In genomic region chr10:110843796-110844616, GRCh38 we compare ENCODE assay signal across 1 cellular context.
TF ChIP-seq lines count a peak whose summit lies in the region.

No MANE protein-coding gene starts in this region.

TF ChIP-seq in HepG2, 621 proteins besides CTCF, POLR2A, EP300 and RAD21 (continued from another document and continues in another):
- TF ChIP-seq, protein P1, sequence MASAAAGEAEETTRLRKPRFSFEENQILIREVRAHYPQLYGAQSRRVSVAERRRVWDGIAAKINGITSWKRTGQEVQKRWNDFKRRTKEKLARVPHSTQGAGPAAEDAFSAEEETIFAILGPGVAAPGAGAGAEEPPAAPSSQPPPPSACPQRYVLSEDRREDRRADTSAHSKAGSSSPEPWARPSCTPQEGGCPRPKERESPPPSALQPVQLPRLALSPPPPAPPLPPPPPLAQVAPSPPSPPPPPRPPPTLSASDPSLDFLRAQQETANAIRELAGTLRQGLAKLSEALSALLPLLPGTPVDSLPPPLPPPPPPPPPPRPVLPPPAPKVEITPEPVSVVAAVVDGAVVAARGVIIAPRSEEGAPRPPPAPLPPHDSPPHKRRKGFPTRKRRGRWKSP (CRISPR knock-in tag; IDR thresholded peaks at IDR 0.05), result no peak
- TF ChIP-seq ZNF331 (CRISPR knock-in tag; IDR thresholded peaks at IDR 0.05) (peak; percentile 67; the same call in 1 of the 2 replicates), BORCS8-MEF2B (CRISPR knock-in tag; IDR thresholded peaks at IDR 0.05) (no peak), TARDBP (CRISPR knock-in tag; IDR thresholded peaks at IDR 0.05) (no peak), ZNF768 (CRISPR knock-in tag; IDR thresholded peaks at IDR 0.05) (no peak), ZC3H13 (CRISPR knock-in tag; IDR thresholded peaks at IDR 0.05) (no peak), FIP1L1 (IDR thresholded peaks at IDR 0.05; ENCODE audit: borderline replicate concordance, insufficient read depth, low read depth, low read length) (no peak), SP2 (CRISPR knock-in tag; IDR thresholded peaks at IDR 0.05) (no peak), RELA (CRISPR knock-in tag; IDR thresholded peaks at IDR 0.05) (no peak), PBX2 (CRISPR knock-in tag; IDR thresholded peaks at IDR 0.05) (peak; percentile 82), HMGXB4 (CRISPR knock-in tag; IDR thresholded peaks at IDR 0.05; ENCODE audit: borderline replicate concordance in 1 of 2, low read depth in 1 of 2) (peak in 1 of 2 experiments; percentile 27; a peak in 1 of 4 replicates), PAF1 (CRISPR knock-in tag; IDR thresholded peaks at IDR 0.05) (no peak), NFKBIZ (CRISPR knock-in tag; IDR thresholded peaks at IDR 0.05) (no peak), ZNF782 (CRISPR knock-in tag; IDR thresholded peaks at IDR 0.05; ENCODE audit: borderline replicate concordance) (no peak), ZNF709 (CRISPR knock-in tag; IDR thresholded peaks at IDR 0.05) (no peak), CEBPG (CRISPR knock-in tag; IDR thresholded peaks at IDR 0.05) (0 out of 2 replicates have a peak, but pooled peaks have one; percentile 3), ZXDC (CRISPR knock-in tag; IDR thresholded peaks at IDR 0.05) (no peak), FOXO1 (CRISPR knock-in tag; IDR thresholded peaks at IDR 0.05) (peak; percentile 75; the same call in 1 of the 2 replicates), ZNF292 (CRISPR knock-in tag; IDR thresholded peaks at IDR 0.05; ENCODE audit: borderline replicate concordance, low read depth) (peak; percentile 57; the same call in 1 of the 2 replicates), KLF6 (CRISPR knock-in tag; IDR thresholded peaks at IDR 0.05) (no peak), HNF4A (CRISPR knock-in tag; IDR thresholded peaks at IDR 0.05) (peak; percentile 47), ZNF160 (CRISPR knock-in tag; IDR thresholded peaks at IDR 0.05) (no peak), ZFP37 (CRISPR knock-in tag; IDR thresholded peaks at IDR 0.05; ENCODE audit: borderline replicate concordance) (no peak), NCOA5 (CRISPR knock-in tag; IDR thresholded peaks at IDR 0.05) (no peak), ARNTL (CRISPR knock-in tag; IDR thresholded peaks at IDR 0.05) (no peak), ATF2 (CRISPR knock-in tag; IDR thresholded peaks at IDR 0.05) (peak; percentile 53; the same call in 1 of the 2 replicates), EZH2 (conservative IDR thresholded peaks at IDR 0.05; ENCODE audit: low read depth, low read length) (no peak), XRCC5 (optimal IDR thresholded peaks at IDR 0.05; ENCODE audit: low read length) (no peak), RBFOX2 (IDR thresholded peaks at IDR 0.05; ENCODE audit: low read depth, low read length) (no peak), THYN1 (CRISPR knock-in tag; IDR thresholded peaks at IDR 0.05; ENCODE audit: borderline replicate concordance, low read depth) (no peak), ZNF333 (CRISPR knock-in tag; IDR thresholded peaks at IDR 0.05; ENCODE audit: borderline replicate concordance) (no peak), TAF1 (CRISPR knock-in tag; IDR thresholded peaks at IDR 0.05) (0 out of 2 replicates have a peak, but pooled peaks have one; percentile 6), ZBTB20 (CRISPR knock-in tag; IDR thresholded peaks at IDR 0.05; ENCODE audit: borderline replicate concordance, low read depth) (peak; percentile 66; the same call in 1 of the 2 replicates), ETV6 (CRISPR knock-in tag; conservative IDR thresholded peaks at IDR 0.05) (no peak), ZSCAN9 (CRISPR knock-in tag; IDR thresholded peaks at IDR 0.05; ENCODE audit: borderline replicate concordance) (0 out of 2 replicates have a peak, but pooled peaks have one; percentile 56), HDAC1 (CRISPR knock-in tag; IDR thresholded peaks at IDR 0.05) (peak; percentile 54; the same call in 1 of the 2 replicates), TBP (CRISPR knock-in tag; IDR thresholded peaks at IDR 0.05) (no peak), RBM39 (IDR thresholded peaks at IDR 0.05; ENCODE audit: low read depth, low read length, poor library complexity, severe bottlenecking) (no peak), ZNF382 (CRISPR knock-in tag; IDR thresholded peaks at IDR 0.05; ENCODE audit: borderline replicate concordance) (no peak), ELF3 (CRISPR knock-in tag; IDR thresholded peaks at IDR 0.05) (0 out of 2 replicates have a peak, but pooled peaks have one; percentile 38), KDM4B (CRISPR knock-in tag; IDR thresholded peaks at IDR 0.05) (no peak), TBL1XR1 (IDR thresholded peaks at IDR 0.05; ENCODE audit: borderline replicate concordance, low read length, partially characterized antibody) (no peak), TFDP1 (CRISPR knock-in tag; IDR thresholded peaks at IDR 0.05; ENCODE audit: borderline replicate concordance) (no peak), RFXANK (CRISPR knock-in tag; IDR thresholded peaks at IDR 0.05) (no peak), AHR (CRISPR knock-in tag; IDR thresholded peaks at IDR 0.05) (no peak), SMAD1 (CRISPR knock-in tag; IDR thresholded peaks at IDR 0.05; ENCODE audit: borderline replicate concordance, low read depth) (no peak), ZNF747 (CRISPR knock-in tag; IDR thresholded peaks at IDR 0.05; ENCODE audit: borderline replicate concordance) (no peak), ZNF792 (CRISPR knock-in tag; IDR thresholded peaks at IDR 0.05) (peak; percentile 49; the same call in 1 of the 2 replicates)
- TF ChIP-seq, protein P2, sequence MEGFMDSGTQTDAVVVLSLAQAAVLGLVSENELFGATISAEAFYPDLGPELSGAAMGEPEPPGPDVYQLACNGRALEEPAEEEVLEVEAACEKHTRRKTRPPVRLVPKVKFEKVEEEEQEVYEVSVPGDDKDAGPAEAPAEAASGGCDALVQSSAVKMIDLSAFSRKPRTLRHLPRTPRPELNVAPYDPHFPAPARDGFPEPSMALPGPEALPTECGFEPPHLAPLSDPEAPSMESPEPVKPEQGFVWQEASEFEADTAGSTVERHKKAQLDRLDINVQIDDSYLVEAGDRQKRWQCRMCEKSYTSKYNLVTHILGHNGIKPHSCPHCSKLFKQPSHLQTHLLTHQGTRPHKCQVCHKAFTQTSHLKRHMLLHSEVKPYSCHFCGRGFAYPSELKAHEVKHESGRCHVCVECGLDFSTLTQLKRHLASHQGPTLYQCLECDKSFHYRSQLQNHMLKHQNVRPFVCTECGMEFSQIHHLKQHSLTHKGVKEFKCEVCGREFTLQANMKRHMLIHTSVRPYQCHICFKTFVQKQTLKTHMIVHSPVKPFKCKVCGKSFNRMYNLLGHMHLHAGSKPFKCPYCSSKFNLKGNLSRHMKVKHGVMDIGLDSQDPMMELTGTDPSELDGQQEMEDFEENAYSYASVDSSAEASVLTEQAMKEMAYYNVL (CRISPR knock-in tag; IDR thresholded peaks at IDR 0.05; ENCODE audit: borderline replicate concordance), result peak; percentile 55; the same call in 1 of the 2 replicates
- TF ChIP-seq, protein P3, sequence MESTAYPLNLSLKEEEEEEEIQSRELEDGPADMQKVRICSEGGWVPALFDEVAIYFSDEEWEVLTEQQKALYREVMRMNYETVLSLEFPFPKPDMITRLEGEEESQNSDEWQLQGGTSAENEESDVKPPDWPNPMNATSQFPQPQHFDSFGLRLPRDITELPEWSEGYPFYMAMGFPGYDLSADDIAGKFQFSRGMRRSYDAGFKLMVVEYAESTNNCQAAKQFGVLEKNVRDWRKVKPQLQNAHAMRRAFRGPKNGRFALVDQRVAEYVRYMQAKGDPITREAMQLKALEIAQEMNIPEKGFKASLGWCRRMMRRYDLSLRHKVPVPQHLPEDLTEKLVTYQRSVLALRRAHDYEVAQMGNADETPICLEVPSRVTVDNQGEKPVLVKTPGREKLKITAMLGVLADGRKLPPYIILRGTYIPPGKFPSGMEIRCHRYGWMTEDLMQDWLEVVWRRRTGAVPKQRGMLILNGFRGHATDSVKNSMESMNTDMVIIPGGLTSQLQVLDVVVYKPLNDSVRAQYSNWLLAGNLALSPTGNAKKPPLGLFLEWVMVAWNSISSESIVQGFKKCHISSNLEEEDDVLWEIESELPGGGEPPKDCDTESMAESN (CRISPR knock-in tag; conservative IDR thresholded peaks at IDR 0.05), result no peak
- TF ChIP-seq, protein P4, sequence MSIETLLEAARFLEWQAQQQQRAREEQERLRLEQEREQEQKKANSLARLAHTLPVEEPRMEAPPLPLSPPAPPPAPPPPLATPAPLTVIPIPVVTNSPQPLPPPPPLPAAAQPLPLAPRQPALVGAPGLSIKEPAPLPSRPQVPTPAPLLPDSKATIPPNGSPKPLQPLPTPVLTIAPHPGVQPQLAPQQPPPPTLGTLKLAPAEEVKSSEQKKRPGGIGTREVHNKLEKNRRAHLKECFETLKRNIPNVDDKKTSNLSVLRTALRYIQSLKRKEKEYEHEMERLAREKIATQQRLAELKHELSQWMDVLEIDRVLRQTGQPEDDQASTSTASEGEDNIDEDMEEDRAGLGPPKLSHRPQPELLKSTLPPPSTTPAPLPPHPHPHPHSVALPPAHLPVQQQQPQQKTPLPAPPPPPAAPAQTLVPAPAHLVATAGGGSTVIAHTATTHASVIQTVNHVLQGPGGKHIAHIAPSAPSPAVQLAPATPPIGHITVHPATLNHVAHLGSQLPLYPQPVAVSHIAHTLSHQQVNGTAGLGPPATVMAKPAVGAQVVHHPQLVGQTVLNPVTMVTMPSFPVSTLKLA (IDR thresholded peaks at IDR 0.05), result no peak
- TF ChIP-seq, protein P5, sequence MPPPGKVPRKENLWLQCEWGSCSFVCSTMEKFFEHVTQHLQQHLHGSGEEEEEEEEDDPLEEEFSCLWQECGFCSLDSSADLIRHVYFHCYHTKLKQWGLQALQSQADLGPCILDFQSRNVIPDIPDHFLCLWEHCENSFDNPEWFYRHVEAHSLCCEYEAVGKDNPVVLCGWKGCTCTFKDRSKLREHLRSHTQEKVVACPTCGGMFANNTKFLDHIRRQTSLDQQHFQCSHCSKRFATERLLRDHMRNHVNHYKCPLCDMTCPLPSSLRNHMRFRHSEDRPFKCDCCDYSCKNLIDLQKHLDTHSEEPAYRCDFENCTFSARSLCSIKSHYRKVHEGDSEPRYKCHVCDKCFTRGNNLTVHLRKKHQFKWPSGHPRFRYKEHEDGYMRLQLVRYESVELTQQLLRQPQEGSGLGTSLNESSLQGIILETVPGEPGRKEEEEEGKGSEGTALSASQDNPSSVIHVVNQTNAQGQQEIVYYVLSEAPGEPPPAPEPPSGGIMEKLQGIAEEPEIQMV (CRISPR knock-in tag; IDR thresholded peaks at IDR 0.05; ENCODE audit: low read depth), result no peak
- TF ChIP-seq, protein P6, sequence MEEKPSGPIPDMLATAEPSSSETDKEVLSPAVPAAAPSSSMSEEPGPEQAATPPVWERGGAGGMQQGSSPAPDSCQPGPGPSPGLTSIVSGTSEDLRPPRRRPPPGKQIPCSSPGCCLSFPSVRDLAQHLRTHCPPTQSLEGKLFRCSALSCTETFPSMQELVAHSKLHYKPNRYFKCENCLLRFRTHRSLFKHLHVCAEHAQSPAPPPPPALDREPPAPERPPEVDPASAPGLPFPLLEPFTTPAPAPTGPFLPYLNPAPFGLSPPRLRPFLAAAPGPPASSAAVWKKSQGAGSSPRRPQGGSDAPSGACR (CRISPR knock-in tag; IDR thresholded peaks at IDR 0.05), result no peak
